In the genomic region with DNA sequence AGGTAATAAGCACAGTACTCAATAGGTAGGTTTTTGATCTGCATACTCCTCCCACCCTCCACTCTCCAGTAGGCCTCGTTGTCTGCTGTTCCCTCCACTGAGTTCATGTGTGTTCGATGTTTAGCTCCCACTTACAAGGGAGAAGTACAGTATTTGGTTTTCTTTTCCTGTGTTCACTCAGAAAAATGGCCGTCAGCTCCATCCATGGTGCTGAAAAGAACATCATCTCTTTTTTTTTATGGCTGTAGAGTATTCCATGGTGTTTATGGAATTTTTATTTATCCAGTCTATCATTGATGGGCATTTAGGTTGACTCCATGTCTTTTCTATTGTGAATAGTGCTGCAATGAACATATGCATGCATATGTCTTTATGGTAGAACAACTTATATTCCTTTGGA, we compare ENCODE assay signal across 20 cellular contexts.
DNase-seq lines count a peak whose midpoint lies in the region; ATAC-seq, FAIRE-seq and TF ChIP-seq lines count a peak whose summit lies in the region.
"Had no signal": no experiment of that assay in that cellular context is flagged by ENCODE, and none has a peak within 500 bp of the region (broad histone marks: within the 10 kb centered on the region; RNA-seq: fewer than 3 reads in every experiment).

No MANE protein-coding gene starts in this region.

- H3K79me2 ChIP-seq in SK-N-SH (ENCODE audit: insufficient read depth) = no peaks in the 10 kb centered on the region; the same call in 1 of the 2 replicates

- H3K36me3 ChIP-seq in SK-N-SH (replicated peaks in 1 of 2; ENCODE audit: control insufficient read depth in 1 of 2, insufficient read depth in 2 of 2, low read length in 1 of 2) = no peaks in the 10 kb centered on the region
- H3K36me3 ChIP-seq: BE2C, BLaER1 had no signal

- TF ChIP-seq EP300 in SK-N-SH (IDR thresholded peaks at IDR 0.05; ENCODE audit: borderline replicate concordance in 1 of 2, low read depth in 1 of 2, low read length in 1 of 2) (no peak), Ishikawa (IDR thresholded peaks at IDR 0.05; ENCODE audit: borderline replicate concordance) (no peak)

- FAIRE-seq in urothelium cell line (lab: Jason Lieb, UNC) = peak; percentile 53
- FAIRE-seq: D721Med, G401.6, GM12891 had no signal

- peaks cover 8% of the 10 kb centered on the region; the same call in 1 of the 2 replicates for H3K9me3 ChIP-seq in SK-N-SH
- H3K9me3 ChIP-seq: BE2C, Caco-2 had no signal

- no peak overlapping the region for H3K4me2 ChIP-seq in SK-N-SH
- H3K4me2 ChIP-seq: BLaER1 had no signal

- no peaks in the 10 kb centered on the region for H3K27me3 ChIP-seq in SK-N-SH (ENCODE audit: insufficient read depth)
- H3K27me3 ChIP-seq: BE2C, BLaER1 had no signal

- DNase-seq in SK-N-SH = no peak
- DNase-seq in urothelium cell line (ENCODE audit: low spot score) = no peak
- DNase-seq: ACHN; BE2C; C1 segment of cervical spinal cord; Caco-2; Calu3; CD4-positive, alpha-beta memory T cell; CD4-positive, CD25-positive, alpha-beta regulatory T cell; DMS79 treated with DMSO at 0.1 percent for 48 hours; GF-D8 had no signal

- no peaks in the 10 kb centered on the region for H3F3A ChIP-seq in SK-N-SH (replicated peaks; ENCODE audit: insufficient read depth)

- no peaks in the 10 kb centered on the region for H3K4me1 ChIP-seq in SK-N-SH (ENCODE audit: control insufficient read depth in 1 of 2, insufficient read depth in 2 of 2, low read depth in 1 of 2, low read length in 1 of 2)
- H3K4me1 ChIP-seq: BE2C, BLaER1, Caco-2 had no signal

- no peak overlapping the region for H3K4me3 ChIP-seq in SK-N-SH (ENCODE audit: low read depth in 2 of 2, low read length in 1 of 2)
- H3K4me3 ChIP-seq: BLaER1 had no signal

- CTCF ChIA-PET in SK-N-SH (lab: Yijun Ruan, JAX) = no interaction called here

- H3K9ac ChIP-seq in SK-N-SH = no peak overlapping the region
- H3K9ac ChIP-seq: BLaER1 had no signal

- ATAC-seq in SK-N-SH treated with all-trans-retinoic acid at 6 μM for 48 hours = no peak
- ATAC-seq in GM19035 (IDR thresholded peaks at IDR 0.05; ENCODE audit: unreplicated experiment) = no peak
- ATAC-seq in HG02840 (IDR thresholded peaks at IDR 0.05; ENCODE audit: low FRiP score, unreplicated experiment) = no peak

- H3K9me2 ChIP-seq in SK-N-SH = no peaks in the 10 kb centered on the region

- TF ChIP-seq RAD21 in SK-N-SH (IDR thresholded peaks at IDR 0.05; ENCODE audit: low read length) (no peak), Ishikawa (IDR thresholded peaks at IDR 0.05; ENCODE audit: low read depth) (no peak)

- H3K27ac ChIP-seq in SK-N-SH (ENCODE audit: low read depth in 2 of 2, low read length in 1 of 2) = no peak overlapping the region
- H3K27ac ChIP-seq: 22Rv1, BLaER1 had no signal

- no peak for TF ChIP-seq CTCF in SK-N-SH (IDR thresholded peaks at IDR 0.05)

- POLR2A ChIA-PET in SK-N-SH (lab: Yijun Ruan, JAX) = no interaction called here

- WGBS in SK-N-SH (ENCODE audit: low lambda C conversion rate) = 4% methylated on average over 3 of the region's 3 CpGs

- H4K20me1 ChIP-seq in SK-N-SH (ENCODE audit: insufficient read depth) = no peaks in the 10 kb centered on the region
- H4K20me1 ChIP-seq: BLaER1 had no signal

- H2AFZ ChIP-seq in SK-N-SH (ENCODE audit: low read depth) = no peak overlapping the region

TF ChIP-seq in SK-N-SH, 30 proteins besides CTCF, POLR2A, EP300 and RAD21:
- TF ChIP-seq, protein P1, sequence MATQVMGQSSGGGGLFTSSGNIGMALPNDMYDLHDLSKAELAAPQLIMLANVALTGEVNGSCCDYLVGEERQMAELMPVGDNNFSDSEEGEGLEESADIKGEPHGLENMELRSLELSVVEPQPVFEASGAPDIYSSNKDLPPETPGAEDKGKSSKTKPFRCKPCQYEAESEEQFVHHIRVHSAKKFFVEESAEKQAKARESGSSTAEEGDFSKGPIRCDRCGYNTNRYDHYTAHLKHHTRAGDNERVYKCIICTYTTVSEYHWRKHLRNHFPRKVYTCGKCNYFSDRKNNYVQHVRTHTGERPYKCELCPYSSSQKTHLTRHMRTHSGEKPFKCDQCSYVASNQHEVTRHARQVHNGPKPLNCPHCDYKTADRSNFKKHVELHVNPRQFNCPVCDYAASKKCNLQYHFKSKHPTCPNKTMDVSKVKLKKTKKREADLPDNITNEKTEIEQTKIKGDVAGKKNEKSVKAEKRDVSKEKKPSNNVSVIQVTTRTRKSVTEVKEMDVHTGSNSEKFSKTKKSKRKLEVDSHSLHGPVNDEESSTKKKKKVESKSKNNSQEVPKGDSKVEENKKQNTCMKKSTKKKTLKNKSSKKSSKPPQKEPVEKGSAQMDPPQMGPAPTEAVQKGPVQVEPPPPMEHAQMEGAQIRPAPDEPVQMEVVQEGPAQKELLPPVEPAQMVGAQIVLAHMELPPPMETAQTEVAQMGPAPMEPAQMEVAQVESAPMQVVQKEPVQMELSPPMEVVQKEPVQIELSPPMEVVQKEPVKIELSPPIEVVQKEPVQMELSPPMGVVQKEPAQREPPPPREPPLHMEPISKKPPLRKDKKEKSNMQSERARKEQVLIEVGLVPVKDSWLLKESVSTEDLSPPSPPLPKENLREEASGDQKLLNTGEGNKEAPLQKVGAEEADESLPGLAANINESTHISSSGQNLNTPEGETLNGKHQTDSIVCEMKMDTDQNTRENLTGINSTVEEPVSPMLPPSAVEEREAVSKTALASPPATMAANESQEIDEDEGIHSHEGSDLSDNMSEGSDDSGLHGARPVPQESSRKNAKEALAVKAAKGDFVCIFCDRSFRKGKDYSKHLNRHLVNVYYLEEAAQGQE (IDR thresholded peaks at IDR 0.05; ENCODE audit: low read depth, low read length) = 0 out of 2 replicates have a peak, but pooled peaks have one; percentile 20
- TF ChIP-seq FOXM1 (IDR thresholded peaks at IDR 0.05; ENCODE audit: low read depth) = no peak

TF ChIP-seq in SK-N-SH treated with all-trans-retinoic acid at 6 μM for 48 hours, 23 proteins besides CTCF, POLR2A, EP300 and RAD21:
- no peak for TF ChIP-seq PPARA (CRISPR knock-in tag; IDR thresholded peaks at IDR 0.05; ENCODE audit: borderline replicate concordance)
- no peak for TF ChIP-seq GLIS3 (CRISPR knock-in tag; IDR thresholded peaks at IDR 0.05)
- no peak for TF ChIP-seq ZNF8 (CRISPR knock-in tag; IDR thresholded peaks at IDR 0.05)
- no peak for TF ChIP-seq SNAI2 (CRISPR knock-in tag; IDR thresholded peaks at IDR 0.05)
- TF ChIP-seq, protein P2, sequence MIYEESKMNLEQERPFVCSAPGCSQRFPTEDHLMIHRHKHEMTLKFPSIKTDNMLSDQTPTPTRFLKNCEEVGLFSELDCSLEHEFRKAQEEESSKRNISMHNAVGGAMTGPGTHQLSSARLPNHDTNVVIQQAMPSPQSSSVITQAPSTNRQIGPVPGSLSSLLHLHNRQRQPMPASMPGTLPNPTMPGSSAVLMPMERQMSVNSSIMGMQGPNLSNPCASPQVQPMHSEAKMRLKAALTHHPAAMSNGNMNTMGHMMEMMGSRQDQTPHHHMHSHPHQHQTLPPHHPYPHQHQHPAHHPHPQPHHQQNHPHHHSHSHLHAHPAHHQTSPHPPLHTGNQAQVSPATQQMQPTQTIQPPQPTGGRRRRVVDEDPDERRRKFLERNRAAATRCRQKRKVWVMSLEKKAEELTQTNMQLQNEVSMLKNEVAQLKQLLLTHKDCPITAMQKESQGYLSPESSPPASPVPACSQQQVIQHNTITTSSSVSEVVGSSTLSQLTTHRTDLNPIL (CRISPR knock-in tag; IDR thresholded peaks at IDR 0.05; ENCODE audit: low read depth) = no peak
- no peak for TF ChIP-seq TCF4 (CRISPR knock-in tag; IDR thresholded peaks at IDR 0.05; ENCODE audit: borderline replicate concordance)

TF ChIP-seq in Ishikawa, 13 proteins besides CTCF, POLR2A, EP300 and RAD21:
- TF ChIP-seq ZBTB7A (IDR thresholded peaks at IDR 0.05; ENCODE audit: low read depth) (no peak), FOXM1 (IDR thresholded peaks at IDR 0.05; ENCODE audit: borderline replicate concordance, low read depth) (no peak), EGR1 (IDR thresholded peaks at IDR 0.05) (no peak), YY1 (IDR thresholded peaks at IDR 0.05; ENCODE audit: low read depth) (no peak), CREB1 (IDR thresholded peaks at IDR 0.05; ENCODE audit: low read depth) (no peak)
- TF ChIP-seq, protein P1 (IDR thresholded peaks at IDR 0.05; ENCODE audit: low read depth) = peak; percentile 66; the same call in 1 of the 2 replicates
